In genomic region chrX:40313269-40313668, GRCh38 we compare ENCODE assay signal across 30 cellular contexts.
"Had no signal": no experiment of that assay in that cellular context is flagged by ENCODE, and none has a peak within 500 bp of the region (broad histone marks: within the 10 kb centered on the region; RNA-seq: fewer than 3 reads in every experiment).

No MANE protein-coding gene starts in this region.

- H3K4me2 ChIP-seq: SK-N-SH had no signal

- H3K9me3 ChIP-seq: Peyer's patch, SJSA1, SK-N-SH had no signal

- H3K4me1 ChIP-seq: Peyer's patch, SJSA1 had no signal

- H3K27ac ChIP-seq: Peyer's patch, SJSA1 had no signal

- H3K27me3 ChIP-seq: Peyer's patch, SJSA1 had no signal

- H3K36me3 ChIP-seq: Peyer's patch, SJSA1 had no signal

- H3K4me3 ChIP-seq: Peyer's patch, SJSA1 had no signal

- ATAC-seq: PC-3 had no signal

- DNase-seq: KG1, NCI-H1048, NCI-H1105 treated with DMSO at 0.1 percent for 48 hours, NCI-H1417, NCI-H1436, NCI-H146, NCI-H1694, NCI-H187, NCI-H1930, NCI-H2029 treated with DMSO at 0.1 percent for 48 hours, NCI-H2081 treated with DMSO at 0.1 percent for 48 hours, NCI-H2107, NCI-H2171, NCI-H2227 treated with DMSO at 0.1 percent for 48 hours, NCI-H345, NCI-H446, NCI-H526, NCI-H69, NCI-H748 treated with DMSO at 0.1 percent for 48 hours, NCI-H82, OCI-M1, PC-3, Peyer's patch, Right ventricle myocardium superior, RPMI8226, SHP77 treated with DMSO at 0.1 percent for 48 hours, SK-N-SH, SW 1271, T-helper 1 cell had no signal

- H3K9ac ChIP-seq: SK-N-SH had no signal
